11 cellular contexts compared by ENCODE assay signal in the genomic region with DNA sequence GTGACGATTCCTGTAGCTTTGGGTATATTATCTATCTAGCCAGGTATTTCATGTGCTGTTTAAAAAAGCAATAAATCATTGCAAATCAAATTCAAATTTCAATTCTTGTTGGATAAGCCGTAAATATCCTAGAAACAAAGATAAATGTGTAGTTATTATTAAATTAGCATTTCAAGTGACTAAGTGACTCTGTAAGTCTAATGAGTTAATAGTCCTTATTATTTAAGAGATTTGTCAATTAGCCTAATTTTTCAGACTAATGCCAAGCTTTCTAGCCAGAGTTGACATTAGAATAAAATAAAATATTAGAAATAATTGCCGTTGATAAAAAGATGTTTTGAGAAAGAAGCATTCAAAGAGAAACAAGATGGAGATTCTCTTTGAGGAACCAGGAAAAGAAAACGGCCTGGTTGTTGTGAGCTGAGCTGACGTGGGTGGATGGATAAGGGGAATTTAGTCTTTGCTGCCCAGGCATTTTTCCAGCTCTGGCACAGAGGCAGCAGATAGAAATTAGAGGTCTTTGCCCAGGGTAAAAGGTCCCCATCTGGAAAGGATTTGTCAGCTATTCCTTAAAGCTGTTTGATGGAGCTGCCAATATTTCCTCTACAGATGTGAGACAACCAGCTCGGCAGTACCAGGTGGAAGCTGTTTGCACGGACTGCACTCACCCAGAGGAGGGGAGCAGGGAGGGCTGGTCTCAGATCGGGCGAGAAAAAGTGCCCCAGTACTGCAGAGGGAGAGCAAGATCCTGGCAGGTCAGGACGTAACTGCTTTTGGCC.
A peak's percentile ranks its signal among the peaks of the same experiment; 100 is the strongest.
DNase-seq lines count a peak whose midpoint lies in the region; ATAC-seq and TF ChIP-seq lines count a peak whose summit lies in the region.
"Had no signal": no experiment of that assay in that cellular context is flagged by ENCODE, and none has a peak within 500 bp of the region (broad histone marks: within the 10 kb centered on the region; RNA-seq: fewer than 3 reads in every experiment).

No MANE protein-coding gene starts in this region.

- H3K27me3 Mint-ChIP-seq in activated naive CD4-positive, alpha-beta T cell treated with anti-CD3 and anti-CD28 coated beads, Interleukin-2, amount 10 ng/mL, durations not matched to agents 7 days and 5 days = peaks cover 8% of the 10 kb centered on the region
- peaks cover 11% of the 10 kb centered on the region for H3K27me3 Mint-ChIP-seq in activated CD4-positive, alpha-beta memory T cell treated with anti-CD3 and anti-CD28 coated beads for 36 hours

- no peak for TF ChIP-seq POLR2A in adrenal gland (IDR thresholded peaks at IDR 0.05)

- H3K4me3 ChIP-seq in adipocyte (ENCODE audit: low read length) (no peak overlapping the region), heart right ventricle (no peak overlapping the region), adrenal gland (no peak overlapping the region)

- no peak overlapping the region for H3K27ac Mint-ChIP-seq in activated naive CD4-positive, alpha-beta T cell treated with anti-CD3 and anti-CD28 coated beads, Interleukin-2, amount 10 ng/mL, durations not matched to agents 7 days and 5 days
- no peak overlapping the region for H3K27ac Mint-ChIP-seq in activated CD4-positive, alpha-beta memory T cell treated with anti-CD3 and anti-CD28 coated beads for 36 hours

- ATAC-seq in heart right ventricle (peak in 7 of 8 donors; percentile 31 to 62 (median 50)), sciatic nerve (peak; percentile 68), HG03045 (IDR thresholded peaks at IDR 0.05; ENCODE audit: unreplicated experiment) (no peak)

- intact Hi-C loops in heart right ventricle (cut with DNase I) (no loop called here), sciatic nerve (cut with DNase I) (no loop called here), adrenal gland (cut with DNase I) (no loop called here)
- intact Hi-C loops in activated CD4-positive, alpha-beta memory T cell treated with anti-CD3 and anti-CD28 coated beads for 36 hours (cut with micrococcal nuclease) = no loop called here

- no peak overlapping the region for H3K9ac ChIP-seq in adipocyte (ENCODE audit: low read length)

- in situ Hi-C loops in G401 (cut with HindIII; ENCODE audit: low sequenced_read_pairs) = no loop called here

- CTCF ChIA-PET in activated naive CD4-positive, alpha-beta T cell treated with anti-CD3 and anti-CD28 coated beads, Interleukin-2, amount 10 ng/mL, durations not matched to agents 7 days and 5 days (lab: Charles Lee) = no interaction called here
- CTCF ChIA-PET in activated CD4-positive, alpha-beta memory T cell treated with anti-CD3 and anti-CD28 coated beads for 36 hours (lab: Charles Lee) = no interaction called here

- TF ChIP-seq CTCF in heart right ventricle (IDR thresholded peaks at IDR 0.05) (no peak), adrenal gland (IDR thresholded peaks at IDR 0.05) (no peak)

- H3K36me3 Mint-ChIP-seq in activated naive CD4-positive, alpha-beta T cell treated with anti-CD3 and anti-CD28 coated beads, Interleukin-2, amount 10 ng/mL, durations not matched to agents 7 days and 5 days = no peaks in the 10 kb centered on the region
- H3K36me3 Mint-ChIP-seq in activated CD4-positive, alpha-beta memory T cell treated with anti-CD3 and anti-CD28 coated beads for 36 hours = no peaks in the 10 kb centered on the region
- H3K36me3 Mint-ChIP-seq: CD4-positive, CD25-positive, alpha-beta regulatory T cell had no signal

- H3K27me3 ChIP-seq in adipocyte (replicated peaks; ENCODE audit: control insufficient read depth, insufficient read depth, low read length) (no peaks in the 10 kb centered on the region), heart right ventricle (no peaks in the 10 kb centered on the region), adrenal gland (no peaks in the 10 kb centered on the region)

- peak overlapping the region; percentile 12 to 74 (median 52) for H3K27ac ChIP-seq in heart right ventricle
- H3K27ac ChIP-seq in adrenal gland = peak overlapping the region in 2 of 5 donors; percentile 36 to 59

- no peaks in the 10 kb centered on the region for H3K9me3 Mint-ChIP-seq in activated naive CD4-positive, alpha-beta T cell treated with anti-CD3 and anti-CD28 coated beads, Interleukin-2, amount 10 ng/mL, durations not matched to agents 7 days and 5 days
- H3K9me3 Mint-ChIP-seq in activated CD4-positive, alpha-beta memory T cell treated with anti-CD3 and anti-CD28 coated beads for 36 hours = peaks cover 6% of the 10 kb centered on the region

- no peaks in the 10 kb centered on the region for H3K4me1 Mint-ChIP-seq in activated naive CD4-positive, alpha-beta T cell treated with anti-CD3 and anti-CD28 coated beads, Interleukin-2, amount 10 ng/mL, durations not matched to agents 7 days and 5 days
- peaks cover 4% of the 10 kb centered on the region for H3K4me1 Mint-ChIP-seq in activated CD4-positive, alpha-beta memory T cell treated with anti-CD3 and anti-CD28 coated beads for 36 hours (ENCODE audit: low read depth)
- H3K4me1 Mint-ChIP-seq: CD4-positive, CD25-positive, alpha-beta regulatory T cell had no signal

- POLR2A ChIA-PET in activated CD4-positive, alpha-beta memory T cell treated with anti-CD3 and anti-CD28 coated beads for 36 hours (lab: Charles Lee) = no interaction called here

- peaks cover 3% of the 10 kb centered on the region for H3K9me3 ChIP-seq in adipocyte (ENCODE audit: control insufficient read depth, low read length)
- peaks cover 0 to 18% (median 0%) of the 10 kb centered on the region in 11 donors for H3K9me3 ChIP-seq in heart right ventricle
- peaks cover 0 to under 1% (median 0%) of the 10 kb centered on the region in 3 donors for H3K9me3 ChIP-seq in adrenal gland (replicated peaks in 1 of 3)

- H3K36me3 ChIP-seq in adipocyte (ENCODE audit: control insufficient read depth, insufficient read depth, low read length, severe bottlenecking) (no peaks in the 10 kb centered on the region), heart right ventricle (no peaks in the 10 kb centered on the region), adrenal gland (replicated peaks in 1 of 2) (no peaks in the 10 kb centered on the region)

- H3K4me1 ChIP-seq in adipocyte (ENCODE audit: control insufficient read depth, insufficient read depth, low read length) (peaks cover 16% of the 10 kb centered on the region), heart right ventricle (peaks cover 0 to 32% (median 20%) of the 10 kb centered on the region in 9 donors), adrenal gland (replicated peaks in 1 of 2) (peaks cover 0 to 6% of the 10 kb centered on the region in 2 donors)

- peak; percentile 46 for DNase-seq in G401 (ENCODE audit: low spot score)
- DNase-seq in adipocyte (ENCODE audit: low read depth) = peak; percentile 83
- peak in 1 of 2 donors; percentile 41 for DNase-seq in heart right ventricle
- no peak for DNase-seq in sciatic nerve (ENCODE audit: low spot score)
- no peak for DNase-seq in adrenal gland
- DNase-seq in activated naive CD4-positive, alpha-beta T cell treated with anti-CD3 and anti-CD28 coated beads, Interleukin-2, amount 10 ng/mL, durations not matched to agents 7 days and 5 days = no peak
- DNase-seq in activated CD4-positive, alpha-beta memory T cell treated with anti-CD3 and anti-CD28 coated beads for 36 hours = no peak
- DNase-seq: activated gamma-delta T cell; CD4-positive, CD25-positive, alpha-beta regulatory T cell; cortex of kidney had no signal

- 58 to 63% methylated on average over 10 of the region's 10 CpGs for WGBS in heart right ventricle, 2 donors
- WGBS in adrenal gland, 4 donors = 62 to 73% (median 65%) methylated on average over 10 of the region's 10 CpGs

- H3K4me3 Mint-ChIP-seq in activated naive CD4-positive, alpha-beta T cell treated with anti-CD3 and anti-CD28 coated beads, Interleukin-2, amount 10 ng/mL, durations not matched to agents 7 days and 5 days = no peak overlapping the region
- H3K4me3 Mint-ChIP-seq in activated CD4-positive, alpha-beta memory T cell treated with anti-CD3 and anti-CD28 coated beads for 36 hours = no peak overlapping the region
- H3K4me3 Mint-ChIP-seq: CD4-positive, CD25-positive, alpha-beta regulatory T cell had no signal

Comparison
In these comparisons a context has a peak if more than half of its experiments do, and no peak if none do; other contexts are left out.
1. DNase-seq: peak in G401 (single experiment) and adipocyte (single experiment); none in sciatic nerve (single experiment), adrenal gland (0 of 7), activated naive CD4-positive, alpha-beta T cell treated with anti-CD3 and anti-CD28 coated beads, Interleukin-2, amount 10 ng/mL, durations not matched to agents 7 days and 5 days (single experiment) and activated CD4-positive, alpha-beta memory T cell treated with anti-CD3 and anti-CD28 coated beads for 36 hours (single experiment).